In genomic region chr12:113805201-113805600, GRCh38 we compare ENCODE assay signal across 28 cellular contexts.
DNase-seq lines count a peak whose midpoint lies in the region; ATAC-seq, FAIRE-seq and TF ChIP-seq lines count a peak whose summit lies in the region.
"Had no signal": no experiment of that assay in that cellular context is flagged by ENCODE, and none has a peak within 500 bp of the region (broad histone marks: within the 10 kb centered on the region; RNA-seq: fewer than 3 reads in every experiment).

No MANE protein-coding gene starts in this region.

- no peak overlapping the region for H2BK20ac ChIP-seq in H1 (ENCODE audit: low read length)

- no peak overlapping the region for H4K5ac ChIP-seq in H1 (ENCODE audit: insufficient read length, low read depth, low read length)

- H3K36me3 ChIP-seq in H1 (ENCODE audit: control insufficient read depth in 2 of 4, insufficient read depth in 4 of 4, low read length in 3 of 4) (no peaks in the 10 kb centered on the region), upper lobe of right lung (no peaks in the 10 kb centered on the region)
- H3K36me3 ChIP-seq: HAP-1, SJSA1 had no signal

- WGBS in H1 (ENCODE audit: extremely low coverage in 1 of 2, insufficient coverage in 1 of 2, insufficient read length in 1 of 2, insufficient replicate concordance in 2 of 2, low coverage in 1 of 2, low lambda C conversion rate in 2 of 2, missing lambda C conversion rate in 1 of 2), 2 experiments, result 88% methylated on average over 10 of the region's 12 CpGs; no CpG with 5 or more reads in 1 of the 2 experiments

- H3K4ac ChIP-seq in H1 (replicated peaks; ENCODE audit: insufficient read length, low read depth, low read length), result no peak overlapping the region

- peak overlapping the region; percentile 38 for H4K8ac ChIP-seq in H1 (ENCODE audit: extremely low read depth, insufficient read depth, low read length)

- no peak for TF ChIP-seq EP300 in H1 (IDR thresholded peaks at IDR 0.05; ENCODE audit: borderline replicate concordance in 1 of 2, low read depth in 2 of 2, low read length in 2 of 2)

- peak; percentile 43 for DNase-seq in DMS 273 (lab: John Stamatoyannopoulos, UW; ENCODE audit: unreplicated experiment)
- no peak for DNase-seq in DMS 273 treated with DMSO at 0.1 percent for 48 hours (lab: John Stamatoyannopoulos, UW)
- DNase-seq in NCI-H524 (lab: John Stamatoyannopoulos, UW), result peak; percentile 16 to 70
- no peak for DNase-seq in H1 (ENCODE audit: low read depth in 1 of 2, low spot score in 2 of 2)
- DNase-seq in upper lobe of right lung, result peak; percentile 29
- DNase-seq in stimulated activated CD4-positive, alpha-beta T cell treated with anti-CD3 and anti-CD28 coated beads, Interleukin-2, amount 100 ng/mL, for 48 hours, result no peak
- DNase-seq in inferior parietal cortex (ENCODE audit: extremely low spot score), result no peak
- no peak for DNase-seq in SHP77 (lab: John Stamatoyannopoulos, UW)
- DNase-seq: Caco-2; CD8-positive, alpha-beta T cell; DMS153; HFFc6; Kasumi-1; NCI-H1105; NCI-H1436 treated with DMSO at 0.1 percent for 48 hours; NCI-H187 treated with DMSO at 0.1 percent for 48 hours; NCI-H446; NCI-H526 treated with DMSO at 0.1 percent for 48 hours; PC-9 had no signal

- no peak overlapping the region for H4K91ac ChIP-seq in H1 (replicated peaks; ENCODE audit: insufficient read length, low read length)

- no peak for FAIRE-seq in H1 (lab: Jason Lieb, UNC)
- FAIRE-seq: G401.6, HTR-8/SVneo, K562 had no signal

- H2AK5ac ChIP-seq in H1 (ENCODE audit: low read depth, low read length), result no peak overlapping the region

- POLR2A ChIA-PET in H1 (lab: Charles Lee; ENCODE audit: partially characterized antibody), result interaction anchor here (0.6 kb wide), 1 partner anchor 404 kb away, joined by 4 read pairs; no protein-coding TSS in a partner anchor

- TF ChIP-seq CTCF in H1 (IDR thresholded peaks at IDR 0.05; ENCODE audit: control extremely low read depth in 1 of 3, insufficient read depth in 1 of 3, low read depth in 1 of 3, low read length in 3 of 3), result no peak
- no peak for TF ChIP-seq CTCF in upper lobe of right lung (IDR thresholded peaks at IDR 0.05)

- no peaks in the 10 kb centered on the region for H3K79me1 ChIP-seq in H1 (ENCODE audit: low read depth, low read length)

- no peak overlapping the region for H2AFZ ChIP-seq in H1 (ENCODE audit: low read length)
- H2AFZ ChIP-seq: GM23338, PC-9 had no signal

- TF ChIP-seq POLR2A in H1 (IDR thresholded peaks at IDR 0.05; ENCODE audit: control extremely low read depth in 1 of 2, low read depth in 2 of 2, low read length in 2 of 2), result no peak

- CTCF ChIA-PET in H1 (lab: Charles Lee; ENCODE audit: partially characterized antibody), result interaction anchor here (0.6 to 2.0 kb wide), 4 partner anchors 8 to 21 kb away, joined by 3 to 7 read pairs (median 4); no protein-coding TSS in a partner anchor

- no peaks in the 10 kb centered on the region; a peak in 1 of 7 replicates for H3K4me1 ChIP-seq in H1 (replicated peaks in 1 of 4; ENCODE audit: control insufficient read depth in 3 of 4, insufficient read depth in 4 of 4, low read length in 3 of 4)
- H3K4me1 ChIP-seq in upper lobe of right lung, result no peaks in the 10 kb centered on the region
- H3K4me1 ChIP-seq: HAP-1, SJSA1 had no signal

- no peak overlapping the region for H3K23ac ChIP-seq in H1 (ENCODE audit: insufficient read length)

- no peak overlapping the region for H3K4me2 ChIP-seq in H1 (ENCODE audit: insufficient read depth in 1 of 2, low read depth in 2 of 2, low read length in 2 of 2)
- H3K4me2 ChIP-seq: GM23338, PC-9 had no signal

- H3K9ac ChIP-seq in H1 (replicated peaks in 1 of 4; ENCODE audit: extremely low read depth in 1 of 4, low read depth in 3 of 4, low read length in 3 of 4), result no peak overlapping the region

- no peak overlapping the region for H2BK15ac ChIP-seq in H1 (ENCODE audit: low read length)

- peaks cover 0 to 3% (median 0%) of the 10 kb centered on the region in 4 experiments; a peak in 2 of 7 replicates for H3K27me3 ChIP-seq in H1 (replicated peaks in 1 of 4; ENCODE audit: control insufficient read depth in 3 of 4, extremely low read depth in 1 of 4, insufficient read depth in 3 of 4, low read length in 3 of 4)
- H3K27me3 ChIP-seq in upper lobe of right lung, result no peaks in the 10 kb centered on the region
- H3K27me3 ChIP-seq: SJSA1 had no signal

- H2BK12ac ChIP-seq in H1 (ENCODE audit: low read depth, low read length), result no peak overlapping the region

- H2BK5ac ChIP-seq in H1 (ENCODE audit: low read depth, low read length), result no peak overlapping the region

- no peak overlapping the region for H3K14ac ChIP-seq in H1 (ENCODE audit: insufficient read length)

- intact Hi-C loops in upper lobe of right lung (cut with DNase I), result no loop called here

- no peak for TF ChIP-seq RAD21 in H1 (IDR thresholded peaks at IDR 0.05 in 1 of 2, conservative IDR thresholded peaks at IDR 0.05 in 1 of 2; ENCODE audit: low read depth in 2 of 2, low read length in 2 of 2)

- no peaks in the 10 kb centered on the region for H4K20me1 ChIP-seq in H1 (replicated peaks in 1 of 2; ENCODE audit: control insufficient read depth in 1 of 2, insufficient read depth in 2 of 2, low read length in 2 of 2)

- no peaks in the 10 kb centered on the region for H3K23me2 ChIP-seq in H1 (ENCODE audit: low read depth, low read length)

- no peak overlapping the region for H2BK120ac ChIP-seq in H1 (replicated peaks; ENCODE audit: low read depth, low read length)

- H3K27ac ChIP-seq in H1 (ENCODE audit: low read depth, low read length) (no peak overlapping the region), upper lobe of right lung (no peak overlapping the region)
- H3K27ac ChIP-seq: 22Rv1, C4-2B, PC-9, SJSA1 had no signal

- H3K18ac ChIP-seq in H1 (ENCODE audit: extremely low read depth, low read length), result no peak overlapping the region

- no peak for ATAC-seq in upper lobe of right lung
- ATAC-seq: CD8-positive, alpha-beta T cell; GM23338; K562; Right ventricle myocardium inferior had no signal

- H3K56ac ChIP-seq in H1 (replicated peaks; ENCODE audit: insufficient read length, low read depth, low read length), result no peak overlapping the region

- H3K9me3 ChIP-seq in H1 (ENCODE audit: insufficient read depth in 2 of 2, low read depth in 1 of 2, low read length in 1 of 2) (no peaks in the 10 kb centered on the region), upper lobe of right lung (peaks cover 9% of the 10 kb centered on the region)
- H3K9me3 ChIP-seq: HAP-1, SJSA1 had no signal

- no peaks in the 10 kb centered on the region for H3K79me2 ChIP-seq in H1 (ENCODE audit: control insufficient read depth in 1 of 2, insufficient read depth in 2 of 2, low read length in 2 of 2)

- H3K4me3 ChIP-seq in H1 (ENCODE audit: extremely low read depth in 1 of 4, insufficient read depth in 2 of 4, low read depth in 3 of 4, low read length in 4 of 4) (no peak overlapping the region), upper lobe of right lung (no peak overlapping the region)
- H3K4me3 ChIP-seq: GM23338, HAP-1, K562, PC-9, SJSA1 had no signal

TF ChIP-seq in H1, 55 proteins besides CTCF, POLR2A, EP300 and RAD21 (continues in another document):
- TF ChIP-seq FOSL1 (IDR thresholded peaks at IDR 0.05; ENCODE audit: insufficient read depth, low read depth, low read length), result no peak

Comparison
In these comparisons a context has a peak if more than half of its experiments do, and no peak if none do; other contexts are left out.
1. DNase-seq: peak in DMS 273 (single experiment), NCI-H524 (2 of 2) and upper lobe of right lung (single experiment); none in DMS 273 treated with DMSO at 0.1 percent for 48 hours (single experiment), H1 (0 of 2), stimulated activated CD4-positive, alpha-beta T cell treated with anti-CD3 and anti-CD28 coated beads, Interleukin-2, amount 100 ng/mL, for 48 hours (0 of 2), inferior parietal cortex (single experiment) and SHP77 (0 of 2).